ENCODE assay signal across 27 cellular contexts in the genomic region with DNA sequence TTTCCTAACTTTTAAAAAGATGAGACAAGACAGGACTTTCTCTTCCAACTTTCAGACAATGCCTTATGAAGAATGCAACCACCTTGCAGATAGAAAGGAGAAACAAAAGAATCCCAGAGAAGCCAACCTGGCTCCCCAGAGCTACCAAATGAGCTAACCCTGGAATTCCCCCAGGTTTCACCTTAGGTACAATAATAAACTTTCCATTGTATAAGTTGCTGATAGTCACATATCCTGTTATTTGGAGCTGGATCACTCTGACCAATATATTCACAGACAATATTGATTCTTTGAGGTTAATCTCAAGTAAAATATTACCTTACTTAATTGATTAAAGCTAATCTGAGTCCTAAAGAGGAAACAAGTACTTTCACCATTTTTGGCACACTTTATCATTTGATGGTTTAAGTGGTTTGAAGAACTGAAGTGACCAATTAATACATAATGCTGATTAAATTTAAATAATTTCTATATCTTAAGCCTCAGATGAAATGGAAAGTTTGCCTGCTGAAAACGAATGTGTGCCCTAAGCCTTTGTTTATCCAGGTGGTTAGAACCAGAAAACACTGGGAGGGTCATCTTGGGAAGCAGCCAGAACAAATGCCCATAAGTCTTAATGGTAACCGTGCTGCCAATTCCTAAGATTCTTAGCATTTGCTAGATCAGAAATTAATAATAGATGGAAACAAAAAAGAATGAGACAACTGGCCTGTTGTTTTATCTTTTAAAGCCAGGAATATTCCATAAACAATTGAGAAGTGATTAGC.
DNase-seq lines count a peak whose midpoint lies in the region; ATAC-seq and TF ChIP-seq lines count a peak whose summit lies in the region.
"Had no signal": no experiment of that assay in that cellular context is flagged by ENCODE, and none has a peak within 500 bp of the region (broad histone marks: within the 10 kb centered on the region; RNA-seq: fewer than 3 reads in every experiment).

No MANE protein-coding gene starts in this region.

- no peak for TF ChIP-seq EP300 in tibial nerve (IDR thresholded peaks at IDR 0.05)

- H3K27me3 ChIP-seq in tibial nerve: no peaks in the 10 kb centered on the region
- H3K27me3 ChIP-seq: dorsolateral prefrontal cortex, neural progenitor cell, thyroid gland had no signal

- TF ChIP-seq CTCF in progenitor cell of endocrine pancreas (IDR thresholded peaks at IDR 0.05; ENCODE audit: unreplicated experiment) (no peak), tibial nerve (IDR thresholded peaks at IDR 0.05) (no peak)

- ATAC-seq in GM21529 (IDR thresholded peaks at IDR 0.05; ENCODE audit: unreplicated experiment) (peak; percentile 57), HG03432 (IDR thresholded peaks at IDR 0.05; ENCODE audit: unreplicated experiment) (peak; percentile 59)
- ATAC-seq: activated naive CD8-positive, alpha-beta T cell treated with anti-CD3 and anti-CD28 coated beads, Interleukin-2, amount 50 U/mL, for 24 hours; activated T-cell treated with anti-CD3 and anti-CD28 coated beads, Interleukin-2, amount 50 U/mL, for 4 hours; left cardiac atrium; Panc1; stimulated activated naive CD8-positive, alpha-beta T cell treated with anti-CD3 and anti-CD28 coated beads, Interleukin-15, Interleukin-2, amounts not matched to agents 100 U/mL and 50 U/mL, for 24 hours had no signal

- peak; percentile 64 for DNase-seq in dermis blood vessel endothelial cell
- no peak for DNase-seq in progenitor cell of endocrine pancreas (ENCODE audit: low spot score, unreplicated experiment)
- DNase-seq in ecto neural progenitor cell (ENCODE audit: low spot score): no peak
- DNase-seq in activated CD4-positive, alpha-beta T cell treated with anti-CD3 and anti-CD28 coated beads for 4 hours: no peak
- DNase-seq in HCEC 1CT: no peak
- DNase-seq in tibial nerve (ENCODE audit: low spot score in 2 of 2): no peak
- DNase-seq: activated CD4-positive, alpha-beta T cell treated with anti-CD3 and anti-CD28 coated beads, Interleukin-2, amount 10 ng/mL, durations not matched to agents 24 days and 14 days; activated gamma-delta T cell treated with Interleukin-2 at 50 U/mL for 16 hours; activated naive CD8-positive, alpha-beta T cell treated with anti-CD3 and anti-CD28 coated beads, Interleukin-2, amount 50 U/mL, for 24 hours; activated T-cell treated with anti-CD3 and anti-CD28 coated beads, Interleukin-2, amount 50 U/mL, for 4 hours; dorsolateral prefrontal cortex; EL; H7; left cardiac atrium; NCI-H1092; NCI-H1694 treated with DMSO at 0.1 percent for 48 hours; NCI-H2171 treated with DMSO at 0.1 percent for 48 hours; stimulated activated naive CD8-positive, alpha-beta T cell treated with anti-CD3 and anti-CD28 coated beads, Interleukin-15, Interleukin-2, amounts not matched to agents 100 U/mL and 50 U/mL, for 24 hours; thyroid gland had no signal

- H3K27ac ChIP-seq in tibial nerve: no peak overlapping the region
- H3K27ac ChIP-seq: C4-2B, dorsolateral prefrontal cortex, neural progenitor cell, prostate gland, thyroid gland had no signal

- H3K27me3 Mint-ChIP-seq in progenitor cell of endocrine pancreas: no peaks in the 10 kb centered on the region
- H3K27me3 Mint-ChIP-seq: activated CD4-positive, alpha-beta T cell treated with anti-CD3 and anti-CD28 coated beads, Interleukin-2, amount 10 ng/mL, durations not matched to agents 24 days and 14 days; activated naive CD8-positive, alpha-beta T cell treated with anti-CD3 and anti-CD28 coated beads, Interleukin-2, amount 50 U/mL, for 24 hours had no signal

- 40 to 41% methylated on average over 2 of the region's 2 CpGs for WGBS in tibial nerve, 2 donors

- H3K4me3 ChIP-seq in tibial nerve: no peak overlapping the region
- H3K4me3 ChIP-seq: dorsolateral prefrontal cortex, neural progenitor cell, prostate gland, thyroid gland had no signal

- H3K9me3 Mint-ChIP-seq in progenitor cell of endocrine pancreas (ENCODE audit: low read depth): peaks cover 4% of the 10 kb centered on the region
- H3K9me3 Mint-ChIP-seq: activated CD4-positive, alpha-beta T cell treated with anti-CD3 and anti-CD28 coated beads, Interleukin-2, amount 10 ng/mL, durations not matched to agents 24 days and 14 days; activated naive CD8-positive, alpha-beta T cell treated with anti-CD3 and anti-CD28 coated beads, Interleukin-2, amount 50 U/mL, for 24 hours; activated T-cell treated with anti-CD3 and anti-CD28 coated beads, Interleukin-2, amount 50 U/mL, for 4 hours; T-helper 2 cell treated with Interferon-gamma antibody and Interleukin-4, amounts not matched to agents 5 μg/mL and 100 μg/mL, for 36 hours had no signal

- H3K9me3 ChIP-seq in tibial nerve: no peaks in the 10 kb centered on the region
- H3K9me3 ChIP-seq: prostate gland, thyroid gland had no signal

- no peaks in the 10 kb centered on the region for H3K4me1 ChIP-seq in tibial nerve
- H3K4me1 ChIP-seq: neural progenitor cell, prostate gland, thyroid gland had no signal

- H3K4me3 Mint-ChIP-seq in progenitor cell of endocrine pancreas (ENCODE audit: low read depth): no peak overlapping the region
- H3K4me3 Mint-ChIP-seq: activated CD4-positive, alpha-beta T cell treated with anti-CD3 and anti-CD28 coated beads, Interleukin-2, amount 10 ng/mL, durations not matched to agents 24 days and 14 days; activated naive CD8-positive, alpha-beta T cell treated with anti-CD3 and anti-CD28 coated beads, Interleukin-2, amount 50 U/mL, for 24 hours; activated T-cell treated with anti-CD3 and anti-CD28 coated beads, Interleukin-2, amount 50 U/mL, for 4 hours; memory B cell; neural progenitor cell; T-helper 2 cell treated with Interferon-gamma antibody and Interleukin-4, amounts not matched to agents 5 μg/mL and 100 μg/mL, for 36 hours had no signal

- no peak for TF ChIP-seq POLR2A in tibial nerve (IDR thresholded peaks at IDR 0.05)

- H3K27ac Mint-ChIP-seq in progenitor cell of endocrine pancreas: peak overlapping the region; percentile 22
- H3K27ac Mint-ChIP-seq: activated CD4-positive, alpha-beta T cell treated with anti-CD3 and anti-CD28 coated beads, Interleukin-2, amount 10 ng/mL, durations not matched to agents 24 days and 14 days; activated naive CD8-positive, alpha-beta T cell treated with anti-CD3 and anti-CD28 coated beads, Interleukin-2, amount 50 U/mL, for 24 hours; memory B cell; neural progenitor cell; T-helper 2 cell treated with Interferon-gamma antibody and Interleukin-4, amounts not matched to agents 5 μg/mL and 100 μg/mL, for 36 hours had no signal

- H3K36me3 Mint-ChIP-seq in progenitor cell of endocrine pancreas (ENCODE audit: insufficient read depth): peaks cover 2% of the 10 kb centered on the region
- H3K36me3 Mint-ChIP-seq: memory B cell, neural progenitor cell had no signal

- H3K36me3 ChIP-seq in tibial nerve: no peaks in the 10 kb centered on the region
- H3K36me3 ChIP-seq: neural progenitor cell, prostate gland, thyroid gland had no signal

- H3K4me1 Mint-ChIP-seq in progenitor cell of endocrine pancreas (ENCODE audit: low read depth): peaks cover 17% of the 10 kb centered on the region
- H3K4me1 Mint-ChIP-seq: activated CD4-positive, alpha-beta T cell treated with anti-CD3 and anti-CD28 coated beads, Interleukin-2, amount 10 ng/mL, durations not matched to agents 24 days and 14 days; activated naive CD8-positive, alpha-beta T cell treated with anti-CD3 and anti-CD28 coated beads, Interleukin-2, amount 50 U/mL, for 24 hours; memory B cell had no signal
